8 cellular contexts compared by ENCODE assay signal in genomic region chr2:26469092-26469710, GRCh38. TPM values are rescaled to one million over a fixed set of nuclear protein-coding genes. Genes with fewer than 3 reads are reported as not detected.
DNase-seq lines count a peak whose midpoint lies in the region; ATAC-seq, FAIRE-seq and TF ChIP-seq lines count a peak whose summit lies in the region.

No MANE protein-coding gene starts in this region.

- DNase-seq in AG08395 (ENCODE audit: low spot score) (peak; percentile 50), GM12892 (ENCODE audit: insufficient read length) (peak; percentile 57), NCI-H446 treated with DMSO at 0.1 percent for 48 hours (lab: John Stamatoyannopoulos, UW) (peak; percentile 6), fibroblast of the conjunctiva (ENCODE audit: low read depth) (peak; percentile 49), smooth muscle cell of the brain vasculature (ENCODE audit: low read depth, low spot score) (peak; percentile 10), ovary (no peak)
- DNase-seq in activated CD8-positive, alpha-beta memory T cell treated with anti-CD3 and anti-CD28 coated beads for 4 hours (ENCODE audit: low read depth in 2 of 2) = peak; percentile 17 to 22

- no peak for ATAC-seq in HG03135 (IDR thresholded peaks at IDR 0.05; ENCODE audit: unreplicated experiment)

- no peak for FAIRE-seq in GM12892 (lab: Jason Lieb, UNC)

- no peak for TF ChIP-seq CTCF in ovary (IDR thresholded peaks at IDR 0.05)

- H3K4me1 ChIP-seq in ovary (ENCODE audit: insufficient read depth) = no peaks in the 10 kb centered on the region

- no peak for TF ChIP-seq EP300 in ovary (IDR thresholded peaks at IDR 0.05)

- no peak overlapping the region for H3K4me3 ChIP-seq in ovary

- H3K36me3 ChIP-seq in ovary = no peaks in the 10 kb centered on the region

- 19 to 27% (median 22%) methylated on average over 5 of the region's 5 CpGs for WGBS in ovary, 3 donors

- no peaks in the 10 kb centered on the region for H3K27me3 ChIP-seq in ovary

- H3K27ac ChIP-seq in ovary = no peak overlapping the region

- TF ChIP-seq POLR2A in GM12892 (IDR thresholded peaks at IDR 0.05; ENCODE audit: low read depth, low read length) = no peak
- no peak for TF ChIP-seq POLR2A in ovary (IDR thresholded peaks at IDR 0.05)

- no peaks in the 10 kb centered on the region for H3K9me3 ChIP-seq in ovary

- intact Hi-C loops in ovary (cut with DNase I) = no loop called here

RNA-seq across cellular contexts. Expression of gene OTOF, which starts 8.7 kb away (rescaled TPM):
- not detected for polyA plus RNA-seq in GM12892 (2012; ENCODE audit: missing spikeins)
- total RNA-seq in ovary = under 1 TPM in 5 of 7 donors, not detected in 2; under 0.01 to 0.37 (median 0.17) TPM
- under 1 TPM; 0.16 to 0.33 TPM for polyA plus RNA-seq in ovary

Comparison
In these comparisons a context has a peak if more than half of its experiments do, and no peak if none do; other contexts are left out.
1. DNase-seq: peak in AG08395 (single experiment), GM12892 (single experiment), NCI-H446 treated with DMSO at 0.1 percent for 48 hours (single experiment), activated CD8-positive, alpha-beta memory T cell treated with anti-CD3 and anti-CD28 coated beads for 4 hours (2 of 2), fibroblast of the conjunctiva (single experiment) and smooth muscle cell of the brain vasculature (single experiment); none in ovary (0 of 5).